20 cellular contexts compared by ENCODE assay signal in genomic region chr6:106250997-106251396, GRCh38.
DNase-seq lines count a peak whose midpoint lies in the region; ATAC-seq and TF ChIP-seq lines count a peak whose summit lies in the region.
"Had no signal": no experiment of that assay in that cellular context is flagged by ENCODE, and none has a peak within 500 bp of the region (broad histone marks: within the 10 kb centered on the region; RNA-seq: fewer than 3 reads in every experiment).

No MANE protein-coding gene starts in this region.

- H3K79me2 ChIP-seq in trophoblast cell (ENCODE audit: control insufficient read depth, insufficient read depth, low read length, poor library complexity): peaks cover 2% of the 10 kb centered on the region

- no CpG with 5 or more reads among the region's 2 CpGs for WGBS in trophoblast cell (ENCODE audit: extremely low coverage, insufficient coverage, insufficient read length)

- TF ChIP-seq CTCF in BE2C (IDR thresholded peaks at IDR 0.05; ENCODE audit: low read depth, low read length): no peak
- TF ChIP-seq CTCF in progenitor cell of endocrine pancreas (IDR thresholded peaks at IDR 0.05; ENCODE audit: unreplicated experiment): no peak
- TF ChIP-seq CTCF in CD14-positive monocyte (IDR thresholded peaks at IDR 0.05): no peak

- H2BK5ac ChIP-seq in trophoblast cell (ENCODE audit: low read depth, low read length, poor library complexity): no peak overlapping the region

- H4K8ac ChIP-seq in trophoblast cell (ENCODE audit: low read depth, low read length): no peak overlapping the region

- H3K9ac ChIP-seq in trophoblast cell (ENCODE audit: low read length): no peak overlapping the region
- H3K9ac ChIP-seq: BLaER1 had no signal

- H3K4me3 ChIP-seq in BE2C (ENCODE audit: low read depth, low read length) (no peak overlapping the region), trophoblast cell (ENCODE audit: low read depth, low read length) (no peak overlapping the region)
- H3K4me3 ChIP-seq: A549, BLaER1, Peyer's patch had no signal

- no peak overlapping the region for H3K18ac ChIP-seq in trophoblast cell (ENCODE audit: low read length)

- no peak overlapping the region for H2BK120ac ChIP-seq in trophoblast cell (ENCODE audit: insufficient read depth, low read length, poor library complexity)

- H3K9me3 ChIP-seq in BE2C: no peaks in the 10 kb centered on the region
- no peaks in the 10 kb centered on the region for H3K9me3 ChIP-seq in trophoblast cell (ENCODE audit: insufficient read depth, low read depth, low read length)
- H3K9me3 ChIP-seq: A549, BLaER1, Peyer's patch had no signal

- no peak overlapping the region for H2AK5ac ChIP-seq in trophoblast cell (ENCODE audit: low read length)

- H4K91ac ChIP-seq in trophoblast cell (ENCODE audit: low read depth, low read length): no peak overlapping the region

- no peak overlapping the region for H3K23ac ChIP-seq in trophoblast cell (ENCODE audit: low read length)

- no peak for ATAC-seq in GM19463 (IDR thresholded peaks at IDR 0.05; ENCODE audit: unreplicated experiment)
- ATAC-seq: A549; CD8-positive, alpha-beta T cell had no signal

- peaks cover 4% of the 10 kb centered on the region for H3K4me1 Mint-ChIP-seq in progenitor cell of endocrine pancreas (ENCODE audit: low read depth)
- H3K4me1 Mint-ChIP-seq in CD14-positive monocyte: no peaks in the 10 kb centered on the region

- H4K12ac ChIP-seq in trophoblast cell (ENCODE audit: low read depth, low read length): no peak overlapping the region

- H3K27me3 ChIP-seq in BE2C (no peaks in the 10 kb centered on the region), trophoblast cell (ENCODE audit: insufficient read depth, low read length) (no peaks in the 10 kb centered on the region)
- H3K27me3 ChIP-seq: BLaER1, Peyer's patch had no signal

- H3K36me3 ChIP-seq in BE2C: peaks cover 4% of the 10 kb centered on the region; the same call in 1 of the 2 replicates
- H3K36me3 ChIP-seq in trophoblast cell (ENCODE audit: control insufficient read depth in 1 of 2, insufficient read depth in 2 of 2, low read length in 2 of 2): peaks cover 0 to 2% of the 10 kb centered on the region in 2 experiments
- H3K36me3 ChIP-seq: Peyer's patch had no signal

- no peak overlapping the region for H3K27ac ChIP-seq in trophoblast cell (ENCODE audit: low read depth, low read length)
- H3K27ac ChIP-seq: BLaER1, Peyer's patch had no signal

- H3K4me2 ChIP-seq in trophoblast cell (ENCODE audit: low read length): no peak overlapping the region
- H3K4me2 ChIP-seq: A549, BLaER1 had no signal

- H3K9me3 Mint-ChIP-seq in progenitor cell of endocrine pancreas (ENCODE audit: low read depth) (no peaks in the 10 kb centered on the region), CD14-positive monocyte (no peaks in the 10 kb centered on the region)
- H3K9me3 Mint-ChIP-seq: CD8-positive, alpha-beta T cell had no signal

- no peaks in the 10 kb centered on the region for H3K79me1 ChIP-seq in trophoblast cell (ENCODE audit: low read length)

- H3K27me3 Mint-ChIP-seq in progenitor cell of endocrine pancreas (no peaks in the 10 kb centered on the region), CD14-positive monocyte (ENCODE audit: low read depth in 3 of 3) (no peaks in the 10 kb centered on the region)

- H3K4me1 ChIP-seq in BE2C (peaks cover 34% of the 10 kb centered on the region), trophoblast cell (ENCODE audit: control insufficient read depth in 1 of 2, insufficient read depth in 2 of 2, low read length in 2 of 2) (no peaks in the 10 kb centered on the region)
- H3K4me1 ChIP-seq: BLaER1, Peyer's patch had no signal

- peak; percentile 46 for DNase-seq in BE2C
- DNase-seq in M059J (ENCODE audit: low read depth): peak; percentile 20
- peak; percentile 13 for DNase-seq in kidney tubule cell (ENCODE audit: low spot score)
- no peak for DNase-seq in progenitor cell of endocrine pancreas (ENCODE audit: low spot score, unreplicated experiment)
- no peak for DNase-seq in CD14-positive monocyte (ENCODE audit: low spot score)
- DNase-seq in trophoblast cell: no peak
- DNase-seq: CD8-positive, alpha-beta T cell; DMS79; HCEC 1CT; Kasumi-1; MM.1S; NCI-H1092; NCI-H1436 treated with DMSO at 0.1 percent for 48 hours; NCI-H2029; NCI-H2171 treated with DMSO at 0.1 percent for 48 hours; NCI-H446 had no signal

- no peak overlapping the region for H3K4ac ChIP-seq in trophoblast cell (ENCODE audit: low read depth, low read length)

- H3K4me3 Mint-ChIP-seq in progenitor cell of endocrine pancreas (ENCODE audit: low read depth) (no peak overlapping the region), CD14-positive monocyte (no peak overlapping the region)
- H3K4me3 Mint-ChIP-seq: CD8-positive, alpha-beta T cell had no signal

- H3K27ac Mint-ChIP-seq in progenitor cell of endocrine pancreas (peak overlapping the region; percentile 51), CD14-positive monocyte (no peak overlapping the region)
- H3K27ac Mint-ChIP-seq: CD8-positive, alpha-beta T cell had no signal

- no peak overlapping the region for H2AFZ ChIP-seq in trophoblast cell (ENCODE audit: insufficient read depth, low read length, poor library complexity)

- intact Hi-C loops in CD14-positive monocyte (cut with micrococcal nuclease): no loop called here

- H2BK12ac ChIP-seq in trophoblast cell (ENCODE audit: low read length): no peak overlapping the region

- peaks cover 4% of the 10 kb centered on the region for H3K36me3 Mint-ChIP-seq in progenitor cell of endocrine pancreas (ENCODE audit: insufficient read depth)
- peaks cover 18 to 27% of the 10 kb centered on the region in 2 donors for H3K36me3 Mint-ChIP-seq in CD14-positive monocyte

- no peak overlapping the region for H3K14ac ChIP-seq in trophoblast cell (ENCODE audit: low read length)

Comparison
In these comparisons a context has a peak if more than half of its experiments do, and no peak if none do; other contexts are left out.
1. DNase-seq: peak in BE2C (single experiment), M059J (single experiment) and kidney tubule cell (single experiment); none in progenitor cell of endocrine pancreas (single experiment), CD14-positive monocyte (single experiment) and trophoblast cell (0 of 2).